In the genomic region with DNA sequence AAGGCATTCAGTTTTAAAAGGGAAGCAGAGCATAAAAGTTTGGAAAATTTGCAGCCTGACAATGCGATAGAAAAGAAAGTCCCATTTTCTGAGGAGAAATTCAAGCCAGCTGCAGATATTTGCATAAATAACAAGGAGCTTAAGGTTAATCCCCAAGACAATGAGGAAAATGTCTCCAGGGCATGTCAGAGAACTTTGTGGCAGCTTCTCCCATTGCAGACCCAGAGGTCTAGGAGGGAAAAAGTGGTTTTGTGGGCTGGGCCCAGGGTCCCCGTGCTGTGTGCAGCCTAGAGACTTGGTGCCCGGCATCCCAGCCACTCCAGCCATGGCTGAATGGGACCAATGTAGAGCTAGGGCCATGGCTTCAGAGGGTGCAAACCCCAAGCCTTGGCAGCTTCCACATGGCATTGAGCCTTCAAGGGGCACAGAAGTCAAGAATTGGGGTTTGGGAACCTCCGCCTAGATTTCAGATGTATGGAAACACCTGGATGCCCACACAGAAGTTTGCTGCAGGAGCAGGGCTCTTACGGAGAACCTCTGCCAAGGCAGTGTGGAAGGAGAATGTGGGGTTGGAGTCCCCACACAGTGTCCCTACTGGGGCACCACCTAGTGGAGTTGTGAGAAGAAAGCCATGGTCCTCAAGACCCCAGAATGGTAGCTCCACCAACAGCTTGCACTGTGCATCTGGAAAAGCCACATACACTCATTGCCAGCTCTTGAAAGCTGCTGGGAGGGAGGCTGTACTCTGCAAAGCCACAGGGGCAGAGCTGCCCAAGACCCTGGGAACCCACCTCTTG, we compare ENCODE assay signal across 8 cellular contexts.
A peak's percentile ranks its signal among the peaks of the same experiment; 100 is the strongest.
DNase-seq lines count a peak whose midpoint lies in the region; ATAC-seq, FAIRE-seq and TF ChIP-seq lines count a peak whose summit lies in the region.
"Not testable (repeated sequence)": the region's sequence is repeated elsewhere in the genome, so short reads cannot be mapped to it uniquely, and the experiment has no call there.

No MANE protein-coding gene starts in this region.

- H3K4me1 Mint-ChIP-seq in activated CD8-positive, alpha-beta T cell treated with anti-CD3 and anti-CD28 coated beads for 36 hours (ENCODE audit: low read depth) = peaks cover 19% of the 10 kb centered on the region
- H3K4me1 Mint-ChIP-seq in stimulated activated naive CD8-positive, alpha-beta T cell treated with anti-CD3 and anti-CD28 coated beads, Interleukin-15, amount 100 ng/mL, for 72 hours = peaks cover 37% of the 10 kb centered on the region

- not testable (repeated sequence) for H3K9me3 Mint-ChIP-seq in activated CD8-positive, alpha-beta T cell treated with anti-CD3 and anti-CD28 coated beads for 36 hours
- H3K9me3 Mint-ChIP-seq in stimulated activated naive CD8-positive, alpha-beta T cell treated with anti-CD3 and anti-CD28 coated beads, Interleukin-15, amount 100 ng/mL, for 72 hours = peaks cover 0 to 13% of the 10 kb centered on the region in 2 donors

- H3F3A ChIP-seq in DOHH2 (ENCODE audit: control insufficient read depth, insufficient read depth) = not testable (repeated sequence)

- not testable (repeated sequence) for H3K36me3 ChIP-seq in DOHH2 (ENCODE audit: control insufficient read depth, low read length); kidney (ENCODE audit: control insufficient read depth in 1 of 2, insufficient read depth in 2 of 2, low read length in 2 of 2)

- not testable (repeated sequence) for H3K27ac Mint-ChIP-seq in activated CD8-positive, alpha-beta T cell treated with anti-CD3 and anti-CD28 coated beads for 36 hours; stimulated activated naive CD8-positive, alpha-beta T cell treated with anti-CD3 and anti-CD28 coated beads, Interleukin-15, amount 100 ng/mL, for 72 hours

- H3K36me3 Mint-ChIP-seq in activated CD8-positive, alpha-beta T cell treated with anti-CD3 and anti-CD28 coated beads for 36 hours (ENCODE audit: low read depth) = not testable (repeated sequence)

- in situ Hi-C loops in GM13976 (cut with MboI; ENCODE audit: low sequenced_read_pairs, unreplicated experiment) = not testable (repeated sequence)

- H3K4me1 ChIP-seq in DOHH2 (ENCODE audit: control insufficient read depth, low read length) = peaks cover 15% of the 10 kb centered on the region
- H3K4me1 ChIP-seq in kidney (ENCODE audit: control insufficient read depth in 1 of 2, insufficient read depth in 1 of 2, low read depth in 1 of 2, low read length in 2 of 2) = peaks cover 9 to 14% of the 10 kb centered on the region in 2 donors

- H3K4me3 Mint-ChIP-seq in activated CD8-positive, alpha-beta T cell treated with anti-CD3 and anti-CD28 coated beads for 36 hours; stimulated activated naive CD8-positive, alpha-beta T cell treated with anti-CD3 and anti-CD28 coated beads, Interleukin-15, amount 100 ng/mL, for 72 hours: not testable (repeated sequence)

- H3K27ac ChIP-seq in DOHH2 (ENCODE audit: low read depth, low read length); kidney (ENCODE audit: low read depth in 2 of 2, low read length in 2 of 2): not testable (repeated sequence)

- POLR2A ChIA-PET in activated CD8-positive, alpha-beta T cell treated with anti-CD3 and anti-CD28 coated beads for 36 hours (lab: Charles Lee) = not testable (repeated sequence)

- ATAC-seq in activated CD8-positive, alpha-beta T cell treated with anti-CD3 and anti-CD28 coated beads for 36 hours = peak; percentile 27
- ATAC-seq in stimulated activated naive CD8-positive, alpha-beta T cell treated with anti-CD3 and anti-CD28 coated beads, Interleukin-15, amount 100 ng/mL, for 72 hours = peak; percentile 26

- intact Hi-C loops in activated CD8-positive, alpha-beta T cell treated with anti-CD3 and anti-CD28 coated beads for 36 hours (cut with micrococcal nuclease); kidney (cut with DNase I): not testable (repeated sequence)

- CTCF ChIA-PET in activated CD8-positive, alpha-beta T cell treated with anti-CD3 and anti-CD28 coated beads for 36 hours (lab: Charles Lee) = interaction anchor here (1.6 to 2.2 kb wide), 4 partner anchors 11 to 65 kb away, joined by 3 to 9 read pairs (median 4); no protein-coding TSS in a partner anchor

- TF ChIP-seq CTCF in DOHH2 (IDR thresholded peaks at IDR 0.05; ENCODE audit: low read depth, low read length, poor library complexity, severe bottlenecking) (peak; percentile 60), GM13976 (IDR thresholded peaks at IDR 0.05; ENCODE audit: borderline replicate concordance, control extremely low read depth, extremely low read depth, insufficient read depth, missing control alignments) (peak; percentile 9), choroid plexus epithelial cell (conservative IDR thresholded peaks at IDR 0.05; ENCODE audit: low read depth, low read length) (peak; percentile 16)
- peak; percentile 19 for TF ChIP-seq CTCF in activated CD8-positive, alpha-beta T cell treated with anti-CD3 and anti-CD28 coated beads for 36 hours (IDR thresholded peaks at IDR 0.05)
- TF ChIP-seq CTCF in kidney (IDR thresholded peaks at IDR 0.05; ENCODE audit: borderline replicate concordance, extremely low read depth, insufficient read depth) = not testable (repeated sequence)

- H3K9me2 ChIP-seq in DOHH2 (replicated peaks; ENCODE audit: control insufficient read depth, low read length) = not testable (repeated sequence)

- H4K20me1 ChIP-seq in DOHH2 (ENCODE audit: control insufficient read depth, insufficient read depth, low read depth, low read length) = not testable (repeated sequence)

- H3K27me3 Mint-ChIP-seq in activated CD8-positive, alpha-beta T cell treated with anti-CD3 and anti-CD28 coated beads for 36 hours; stimulated activated naive CD8-positive, alpha-beta T cell treated with anti-CD3 and anti-CD28 coated beads, Interleukin-15, amount 100 ng/mL, for 72 hours: not testable (repeated sequence)

- H3K9ac ChIP-seq in kidney (ENCODE audit: low read length in 2 of 2) = not testable (repeated sequence)

- not testable (repeated sequence) for H3K4me2 ChIP-seq in DOHH2 (ENCODE audit: low read length)

- not testable (repeated sequence) for H3K9me3 ChIP-seq in DOHH2 (ENCODE audit: control insufficient read depth, insufficient read depth, low read length); kidney (ENCODE audit: control insufficient read depth in 1 of 2, low read length in 2 of 2)

- DNase-seq in GM13976 (ENCODE audit: low spot score); activated CD8-positive, alpha-beta T cell treated with anti-CD3 and anti-CD28 coated beads for 36 hours; choroid plexus epithelial cell (ENCODE audit: low read depth); stimulated activated naive CD8-positive, alpha-beta T cell treated with anti-CD3 and anti-CD28 coated beads, Interleukin-15, amount 100 ng/mL, for 72 hours: not testable (repeated sequence)
- peak; percentile 31 to 42 for DNase-seq in Kasumi-1 (lab: John Stamatoyannopoulos, UW)
- DNase-seq in OCI-M1 (lab: John Stamatoyannopoulos, UW) = peak; percentile 14
- DNase-seq in kidney = peak; percentile 25

- not testable (repeated sequence) for H3K79me2 ChIP-seq in DOHH2 (ENCODE audit: control insufficient read depth, low read length)

- H3K27me3 ChIP-seq in DOHH2 (ENCODE audit: control insufficient read depth, low read length) = not testable (repeated sequence)

- not testable (repeated sequence) for H3K4me3 ChIP-seq in DOHH2 (ENCODE audit: low read length); choroid plexus epithelial cell (ENCODE audit: low read depth, low read length); kidney (ENCODE audit: low read length in 2 of 2)

- FAIRE-seq in kidney (lab: Jason Lieb, UNC) = not testable (repeated sequence)
